Comparison of ENCODE assay signal across 1 cellular context in genomic region chr12:117836999-117837736, GRCh38.
TF ChIP-seq lines count a peak whose summit lies in the region.

No MANE protein-coding gene starts in this region.

TF ChIP-seq in K562, 482 proteins besides CTCF, POLR2A, EP300 and RAD21 (continued from another document):
- TF ChIP-seq CTBP1 (IDR thresholded peaks at IDR 0.05; ENCODE audit: borderline replicate concordance) (0 out of 2 replicates have a peak, but pooled peaks have one; percentile 30), CC2D1A (IDR thresholded peaks at IDR 0.05) (0 out of 2 replicates have a peak, but pooled peaks have one; percentile 27)
